Comparison of ENCODE assay signal across 1 cellular context in the genomic region with DNA sequence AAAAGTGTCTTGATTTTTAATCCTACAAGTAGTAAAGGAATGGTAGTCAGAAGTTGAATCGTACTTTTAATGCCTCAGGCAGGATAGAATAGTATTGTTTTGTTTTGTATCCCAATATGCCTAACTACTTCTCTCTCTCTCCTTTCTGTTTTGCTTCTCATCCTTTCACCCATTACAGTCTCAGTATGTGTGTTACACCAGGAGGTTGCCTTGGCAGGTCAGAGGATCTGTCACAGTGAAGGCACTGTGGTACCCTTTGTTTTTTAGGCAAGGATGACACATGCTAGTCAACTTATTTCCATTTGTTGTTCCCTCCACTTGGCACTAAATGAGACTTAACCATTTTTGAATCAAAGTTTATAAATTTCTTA.
TF ChIP-seq lines count a peak whose summit lies in the region.

No MANE protein-coding gene starts in this region.

TF ChIP-seq in WTC11, 78 proteins besides CTCF, POLR2A, EP300 and RAD21 (continued from another document):
- TF ChIP-seq NFYB (CRISPR knock-in tag; conservative IDR thresholded peaks at IDR 0.05; ENCODE audit: low read depth) (no peak), IRF2 (CRISPR knock-in tag; IDR thresholded peaks at IDR 0.05; ENCODE audit: borderline replicate concordance, low read depth) (no peak), ZNF263 (CRISPR knock-in tag; IDR thresholded peaks at IDR 0.05; ENCODE audit: low read depth) (no peak), JUN (CRISPR knock-in tag; IDR thresholded peaks at IDR 0.05) (no peak), RORB (CRISPR knock-in tag; IDR thresholded peaks at IDR 0.05) (no peak), FOXK1 (CRISPR knock-in tag; IDR thresholded peaks at IDR 0.05) (no peak), CREB1 (CRISPR knock-in tag; IDR thresholded peaks at IDR 0.05) (no peak)
- TF ChIP-seq, protein P1, sequence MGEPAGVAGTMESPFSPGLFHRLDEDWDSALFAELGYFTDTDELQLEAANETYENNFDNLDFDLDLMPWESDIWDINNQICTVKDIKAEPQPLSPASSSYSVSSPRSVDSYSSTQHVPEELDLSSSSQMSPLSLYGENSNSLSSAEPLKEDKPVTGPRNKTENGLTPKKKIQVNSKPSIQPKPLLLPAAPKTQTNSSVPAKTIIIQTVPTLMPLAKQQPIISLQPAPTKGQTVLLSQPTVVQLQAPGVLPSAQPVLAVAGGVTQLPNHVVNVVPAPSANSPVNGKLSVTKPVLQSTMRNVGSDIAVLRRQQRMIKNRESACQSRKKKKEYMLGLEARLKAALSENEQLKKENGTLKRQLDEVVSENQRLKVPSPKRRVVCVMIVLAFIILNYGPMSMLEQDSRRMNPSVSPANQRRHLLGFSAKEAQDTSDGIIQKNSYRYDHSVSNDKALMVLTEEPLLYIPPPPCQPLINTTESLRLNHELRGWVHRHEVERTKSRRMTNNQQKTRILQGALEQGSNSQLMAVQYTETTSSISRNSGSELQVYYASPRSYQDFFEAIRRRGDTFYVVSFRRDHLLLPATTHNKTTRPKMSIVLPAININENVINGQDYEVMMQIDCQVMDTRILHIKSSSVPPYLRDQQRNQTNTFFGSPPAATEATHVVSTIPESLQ (CRISPR knock-in tag; IDR thresholded peaks at IDR 0.05): no peak
- TF ChIP-seq, protein P2, sequence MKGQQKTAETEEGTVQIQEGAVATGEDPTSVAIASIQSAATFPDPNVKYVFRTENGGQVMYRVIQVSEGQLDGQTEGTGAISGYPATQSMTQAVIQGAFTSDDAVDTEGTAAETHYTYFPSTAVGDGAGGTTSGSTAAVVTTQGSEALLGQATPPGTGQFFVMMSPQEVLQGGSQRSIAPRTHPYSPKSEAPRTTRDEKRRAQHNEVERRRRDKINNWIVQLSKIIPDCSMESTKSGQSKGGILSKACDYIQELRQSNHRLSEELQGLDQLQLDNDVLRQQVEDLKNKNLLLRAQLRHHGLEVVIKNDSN (CRISPR knock-in tag; IDR thresholded peaks at IDR 0.05): no peak
- TF ChIP-seq, protein P3, sequence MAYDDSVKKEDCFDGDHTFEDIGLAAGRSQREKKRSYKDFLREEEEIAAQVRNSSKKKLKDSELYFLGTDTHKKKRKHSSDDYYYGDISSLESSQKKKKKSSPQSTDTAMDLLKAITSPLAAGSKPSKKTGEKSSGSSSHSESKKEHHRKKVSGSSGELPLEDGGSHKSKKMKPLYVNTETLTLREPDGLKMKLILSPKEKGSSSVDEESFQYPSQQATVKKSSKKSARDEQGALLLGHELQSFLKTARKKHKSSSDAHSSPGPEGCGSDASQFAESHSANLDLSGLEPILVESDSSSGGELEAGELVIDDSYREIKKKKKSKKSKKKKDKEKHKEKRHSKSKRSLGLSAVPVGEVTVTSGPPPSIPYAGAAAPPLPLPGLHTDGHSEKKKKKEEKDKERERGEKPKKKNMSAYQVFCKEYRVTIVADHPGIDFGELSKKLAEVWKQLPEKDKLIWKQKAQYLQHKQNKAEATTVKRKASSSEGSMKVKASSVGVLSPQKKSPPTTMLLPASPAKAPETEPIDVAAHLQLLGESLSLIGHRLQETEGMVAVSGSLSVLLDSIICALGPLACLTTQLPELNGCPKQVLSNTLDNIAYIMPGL (CRISPR knock-in tag; IDR thresholded peaks at IDR 0.05): no peak
TF ChIP-seq in WTC11: peak in this region for 0.
